8 cellular contexts compared by ENCODE assay signal in the genomic region with DNA sequence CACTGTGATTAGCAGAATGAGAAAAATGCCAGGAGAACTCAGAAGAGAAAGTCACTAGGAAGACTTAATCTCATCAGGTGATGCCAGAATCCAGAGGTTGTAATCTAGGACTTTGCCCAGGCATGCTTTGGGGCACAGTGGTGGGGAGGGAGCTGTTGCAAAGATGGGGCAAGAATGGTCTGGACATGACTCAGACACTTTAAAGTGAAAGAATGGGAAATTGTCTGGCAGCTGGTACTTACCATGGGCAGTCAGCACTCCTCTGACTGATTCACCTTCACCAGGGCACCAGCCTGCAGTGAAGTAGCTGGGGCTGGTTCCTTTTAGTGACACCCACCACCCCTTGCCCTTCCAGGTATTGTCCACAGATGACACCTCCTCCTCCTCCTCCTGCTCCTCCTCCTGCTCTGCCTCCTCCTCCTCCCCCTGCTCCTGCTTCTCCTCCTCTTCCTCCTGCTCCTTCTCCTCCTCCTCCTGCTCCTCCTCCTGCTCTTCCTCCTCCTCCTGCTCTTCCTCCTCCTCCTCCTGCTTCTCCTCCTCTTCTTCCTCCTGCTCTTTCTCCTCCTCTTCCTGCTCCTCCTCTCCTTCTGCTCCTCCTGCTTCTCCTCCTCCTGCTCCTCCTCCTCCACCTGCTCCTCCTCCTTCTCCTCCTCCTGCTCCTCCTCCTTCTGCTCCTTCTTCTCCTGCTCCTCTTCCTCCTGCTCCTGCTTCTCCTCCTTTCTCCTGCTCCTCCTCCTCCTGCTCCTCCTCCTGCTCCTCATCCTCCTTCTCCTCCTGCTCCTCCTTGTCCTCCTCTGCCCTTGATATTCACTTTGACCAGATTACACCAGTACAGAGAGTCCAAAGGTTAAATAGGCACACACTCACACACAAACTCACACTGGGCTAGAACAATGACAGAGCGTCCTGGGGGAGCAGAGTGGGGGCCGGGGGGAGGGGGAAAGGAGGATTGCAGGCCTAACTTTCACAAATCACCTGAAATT. TPM values are rescaled to one million over a fixed set of nuclear protein-coding genes. Genes with fewer than 3 reads are reported as not detected.
A peak's percentile ranks its signal among the peaks of the same experiment; 100 is the strongest.
DNase-seq lines count a peak whose midpoint lies in the region; ATAC-seq and TF ChIP-seq lines count a peak whose summit lies in the region.

A gene (minus strand): TSS at position 379 of the 983 bp plus-strand sequence. CDS start 8,739 bp downstream, outside the sequence.

- intact Hi-C loops in OCI-LY7 (cut with micrococcal nuclease; ENCODE audit: unreplicated experiment), result no loop called here

- CTCF ChIA-PET in OCI-LY7 (lab: Charles Lee; ENCODE audit: unreplicated experiment), result no interaction called here

- 40% methylated on average over 2 of the region's 2 CpGs for WGBS in liver

- peak; percentile 45 to 46 for TF ChIP-seq RAD21 in liver (IDR thresholded peaks at IDR 0.05)

- H2AFZ ChIP-seq in OCI-LY7 (ENCODE audit: low read length), result no peak within 1 kb of the TSS

- no peak within 1 kb of the TSS for H3K9ac ChIP-seq in liver (ENCODE audit: low read depth in 1 of 2, low read length in 2 of 2)

- no peak for TF ChIP-seq CTCF in astrocyte of the cerebellum (IDR thresholded peaks at IDR 0.05; ENCODE audit: low read depth, low read length, missing control alignments)
- TF ChIP-seq CTCF in liver (IDR thresholded peaks at IDR 0.05; ENCODE audit: low read depth, low read length, missing input control), result no peak
- no peak for TF ChIP-seq CTCF in OCI-LY7 (conservative IDR thresholded peaks at IDR 0.05; ENCODE audit: low read length)

- no peaks in the 10 kb centered on the region for H3K36me3 Mint-ChIP-seq in activated T-cell treated with anti-CD3 and anti-CD28 coated beads, Interleukin-2, amount 50 U/mL, for 72 hours (ENCODE audit: insufficient read depth in 2 of 2)

- H3K4me3 ChIP-seq in astrocyte of the cerebellum (ENCODE audit: low read depth, low read length) (peak within 1 kb of the TSS; percentile 35), liver (ENCODE audit: low read depth in 1 of 3, low read length in 3 of 3) (no peak within 1 kb of the TSS), OCI-LY7 (ENCODE audit: low read depth, low read length, poor library complexity, severe bottlenecking) (no peak within 1 kb of the TSS)

- DNase-seq in activated T-cell treated with anti-CD3 and anti-CD28 coated beads, Interleukin-2, amount 50 U/mL, for 72 hours, result peak; percentile 20 to 27
- no peak for DNase-seq in activated T-cell treated with anti-CD3 and anti-CD28 coated beads, Interleukin-2, amount 50 U/mL, for 1 hour
- DNase-seq in M059J (ENCODE audit: low read depth) (peak; percentile 89), astrocyte of the cerebellum (ENCODE audit: low read depth) (no peak), OCI-LY7 (ENCODE audit: low spot score) (no peak), NCI-H1930 (lab: John Stamatoyannopoulos, UW) (no peak), retina (no peak)

- H3K36me3 ChIP-seq in liver (ENCODE audit: control insufficient read depth in 4 of 4, insufficient read depth in 3 of 4, low read depth in 1 of 4, low read length in 3 of 4), result no peaks in the 10 kb centered on the region
- H3K36me3 ChIP-seq in OCI-LY7 (ENCODE audit: insufficient read depth, low read length), result no peaks in the 10 kb centered on the region

- H3K27me3 ChIP-seq in liver (ENCODE audit: control insufficient read depth in 4 of 4, insufficient read depth in 4 of 4, low read length in 3 of 4), result no peaks in the 10 kb centered on the region

- H3K4me2 ChIP-seq in OCI-LY7 (ENCODE audit: low read length), result no peak within 1 kb of the TSS

- H3K4me1 ChIP-seq in liver (ENCODE audit: control insufficient read depth in 4 of 4, insufficient read depth in 4 of 4, low read length in 3 of 4) (peaks cover 3 to 57% (median 41%) of the 10 kb centered on the region in 4 donors), OCI-LY7 (ENCODE audit: insufficient read depth, low read length, poor library complexity, severe bottlenecking) (peaks cover 25% of the 10 kb centered on the region)

- peak within 1 kb of the TSS; percentile 5 for H3K27ac Mint-ChIP-seq in activated T-cell treated with anti-CD3 and anti-CD28 coated beads, Interleukin-2, amount 50 U/mL, for 72 hours

- in situ Hi-C loops in astrocyte of the cerebellum (cut with HindIII; ENCODE audit: low sequenced_read_pairs), result no loop called here

- no peaks in the 10 kb centered on the region for H4K20me1 ChIP-seq in OCI-LY7 (ENCODE audit: insufficient read depth, low read length)

- H3K9me2 ChIP-seq in OCI-LY7 (ENCODE audit: insufficient read depth, low read length), result no peaks in the 10 kb centered on the region

- no peaks in the 10 kb centered on the region for H3K9me3 ChIP-seq in liver (ENCODE audit: control insufficient read depth in 4 of 4, low read length in 3 of 4)
- no peaks in the 10 kb centered on the region for H3K9me3 ChIP-seq in OCI-LY7 (ENCODE audit: low read length)

- POLR2A ChIA-PET in OCI-LY7 (lab: Charles Lee), result interaction anchor here (0.6 to 6.0 kb wide), 4 partner anchors 43 to 99 kb away, joined by 3 to 77 read pairs (median 4); no protein-coding TSS in a partner anchor

- no TSS peak for BruUV-seq in OCI-LY7 (replicated peaks; lab: Mats Ljungman, UMichigan)

- H3K79me2 ChIP-seq in OCI-LY7 (ENCODE audit: insufficient read depth, low read depth, low read length), result peaks cover 26% of the 10 kb centered on the region

- no peaks in the 10 kb centered on the region for H3K9me3 Mint-ChIP-seq in activated T-cell treated with anti-CD3 and anti-CD28 coated beads, Interleukin-2, amount 50 U/mL, for 72 hours

- peak within 1 kb of the TSS; percentile 39 to 68 for H3K4me3 Mint-ChIP-seq in activated T-cell treated with anti-CD3 and anti-CD28 coated beads, Interleukin-2, amount 50 U/mL, for 72 hours

- peaks cover 9% of the 10 kb centered on the region for H3K27me3 Mint-ChIP-seq in activated T-cell treated with anti-CD3 and anti-CD28 coated beads, Interleukin-2, amount 50 U/mL, for 72 hours (ENCODE audit: low read depth)

- H3K27ac ChIP-seq in liver (ENCODE audit: low read depth in 1 of 2, low read length in 2 of 2) (peak within 1 kb of the TSS; percentile 49 to 74), OCI-LY7 (ENCODE audit: low read depth, low read length, poor library complexity, severe bottlenecking) (no peak within 1 kb of the TSS)

- H3K4me1 Mint-ChIP-seq in activated T-cell treated with anti-CD3 and anti-CD28 coated beads, Interleukin-2, amount 50 U/mL, for 72 hours (ENCODE audit: low read depth), result peaks cover 37% of the 10 kb centered on the region

- ATAC-seq in activated T-cell treated with anti-CD3 and anti-CD28 coated beads, Interleukin-2, amount 50 U/mL, for 72 hours (replicated peaks in 1 of 2), result peak; percentile 46 to 50

TF ChIP-seq in liver, 16 proteins besides CTCF, POLR2A, EP300 and RAD21 (continues in another document):
- TF ChIP-seq HNF4G (IDR thresholded peaks at IDR 0.05), result peak; percentile 94
- TF ChIP-seq NR2F2 (IDR thresholded peaks at IDR 0.05), result no peak
- TF ChIP-seq, protein P1, sequence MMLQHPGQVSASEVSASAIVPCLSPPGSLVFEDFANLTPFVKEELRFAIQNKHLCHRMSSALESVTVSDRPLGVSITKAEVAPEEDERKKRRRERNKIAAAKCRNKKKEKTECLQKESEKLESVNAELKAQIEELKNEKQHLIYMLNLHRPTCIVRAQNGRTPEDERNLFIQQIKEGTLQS (IDR thresholded peaks at IDR 0.05), result peak; percentile 78
- TF ChIP-seq SP1 (IDR thresholded peaks at IDR 0.05), result peak; percentile 88
- TF ChIP-seq YY1 (IDR thresholded peaks at IDR 0.05), result peak; percentile 72
- TF ChIP-seq FOXA2 (IDR thresholded peaks at IDR 0.05), result no peak
- peak; percentile 74 to 93 for TF ChIP-seq RXRA (IDR thresholded peaks at IDR 0.05)
- TF ChIP-seq, protein P2, sequence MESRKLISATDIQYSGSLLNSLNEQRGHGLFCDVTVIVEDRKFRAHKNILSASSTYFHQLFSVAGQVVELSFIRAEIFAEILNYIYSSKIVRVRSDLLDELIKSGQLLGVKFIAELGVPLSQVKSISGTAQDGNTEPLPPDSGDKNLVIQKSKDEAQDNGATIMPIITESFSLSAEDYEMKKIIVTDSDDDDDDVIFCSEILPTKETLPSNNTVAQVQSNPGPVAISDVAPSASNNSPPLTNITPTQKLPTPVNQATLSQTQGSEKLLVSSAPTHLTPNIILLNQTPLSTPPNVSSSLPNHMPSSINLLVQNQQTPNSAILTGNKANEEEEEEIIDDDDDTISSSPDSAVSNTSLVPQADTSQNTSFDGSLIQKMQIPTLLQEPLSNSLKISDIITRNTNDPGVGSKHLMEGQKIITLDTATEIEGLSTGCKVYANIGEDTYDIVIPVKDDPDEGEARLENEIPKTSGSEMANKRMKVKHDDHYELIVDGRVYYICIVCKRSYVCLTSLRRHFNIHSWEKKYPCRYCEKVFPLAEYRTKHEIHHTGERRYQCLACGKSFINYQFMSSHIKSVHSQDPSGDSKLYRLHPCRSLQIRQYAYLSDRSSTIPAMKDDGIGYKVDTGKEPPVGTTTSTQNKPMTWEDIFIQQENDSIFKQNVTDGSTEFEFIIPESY (IDR thresholded peaks at IDR 0.05), result peak; percentile 78
- TF ChIP-seq HNF4A (conservative IDR thresholded peaks at IDR 0.05), result peak; percentile 97 to 99
- no peak for TF ChIP-seq TAF1 (conservative IDR thresholded peaks at IDR 0.05)
- peak in 1 of 2 donors; percentile 53 for TF ChIP-seq EGR1 (IDR thresholded peaks at IDR 0.05; ENCODE audit: low read depth in 2 of 2)
- TF ChIP-seq FOXA1 (IDR thresholded peaks at IDR 0.05), result no peak
- TF ChIP-seq JUND (IDR thresholded peaks at IDR 0.05), result peak; percentile 95 to 97

RNA-seq across cellular contexts. Expression of the gene that starts here (rescaled TPM):
- total RNA-seq in activated T-cell treated with anti-CD3 and anti-CD28 coated beads, Interleukin-2, amount 50 U/mL, for 72 hours, result under 1 TPM; 0.19 to 0.46 TPM
- 0.20 and 0.57 TPM in 2 replicates for total RNA-seq in M059J (2014; rRNA removed; shearing (Covaris generic))
- total RNA-seq in liver (under 1 TPM; 0.05 to 0.42 TPM), OCI-LY7 (2022) (not detected in 2 replicates)
- polyA plus RNA-seq in liver, result under 1 TPM in 1 of 2 donors, not detected in 1; 0.18 TPM
- 0.10 TPM in 1 of 2 replicates, not detected in the other for total RNA-seq in OCI-LY7 (2014; rRNA removed; shearing (Covaris generic))

Comparison
In these comparisons a context has a peak if more than half of its experiments do, and no peak if none do; other contexts are left out.
1. Peak in DNase-seq and ATAC-seq in activated T-cell treated with anti-CD3 and anti-CD28 coated beads, Interleukin-2, amount 50 U/mL, for 72 hours; RNA of the gene not detected or under 1 TPM.
2. Peak in DNase-seq in M059J; RNA of the gene not detected or under 1 TPM.